Comparison of ENCODE assay signal across 8 cellular contexts in the genomic region with DNA sequence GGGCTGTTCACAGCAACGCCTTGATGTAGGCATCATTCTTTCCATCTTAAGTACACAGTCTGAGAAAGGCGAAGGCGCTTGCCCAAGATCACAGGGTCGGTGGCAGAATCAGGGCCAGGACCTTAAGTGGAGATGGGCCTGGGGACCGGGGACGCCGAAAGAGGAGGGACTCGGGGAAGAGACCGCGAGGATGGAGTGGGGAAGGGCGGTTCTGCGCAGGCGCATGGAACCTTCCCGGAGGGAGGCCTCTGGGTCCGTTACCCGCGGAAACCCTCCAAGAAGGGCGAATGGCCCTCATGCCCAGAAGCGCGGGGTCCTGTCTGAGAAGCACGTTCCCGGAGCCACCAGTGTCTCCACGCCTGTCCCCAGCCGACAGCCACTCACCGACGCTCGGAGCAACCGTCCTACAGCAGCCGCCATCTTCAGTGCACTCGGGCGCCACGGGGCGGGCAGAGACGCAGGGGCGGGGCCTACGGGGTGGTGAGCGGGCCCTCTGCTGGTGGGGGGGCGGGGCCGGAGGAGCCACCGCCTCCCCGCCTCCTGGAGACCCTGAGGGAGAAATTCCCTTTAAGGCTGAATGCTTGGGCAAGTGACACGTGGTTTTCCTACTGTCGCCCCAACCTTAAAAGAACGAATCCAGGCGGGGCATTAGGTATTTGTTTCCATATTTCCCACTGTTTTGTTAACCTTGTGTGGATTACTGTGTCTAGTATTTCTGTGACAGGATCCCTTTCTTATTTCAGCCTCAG. TPM values are rescaled to one million over a fixed set of nuclear protein-coding genes. Genes with fewer than 3 reads are reported as not detected.
A peak's percentile ranks its signal among the peaks of the same experiment; 100 is the strongest.
DNase-seq lines count a peak whose midpoint lies in the region; ATAC-seq, FAIRE-seq and TF ChIP-seq lines count a peak whose summit lies in the region.

A gene (minus strand): TSS at position 442 of the 749 bp plus-strand sequence. CDS start 22 bp downstream, at position 420.

- peaks cover 19 to 24% of the 10 kb centered on the region in 2 donors for H3K36me3 Mint-ChIP-seq in activated naive CD4-positive, alpha-beta T cell treated with anti-CD3 and anti-CD28 coated beads, Interleukin-2, amount 50 U/mL, for 72 hours
- H3K36me3 Mint-ChIP-seq in glutamatergic neuron (ENCODE audit: unreplicated experiment) = no peaks in the 10 kb centered on the region

- TF ChIP-seq CTCF in GM10248 (IDR thresholded peaks at IDR 0.05; ENCODE audit: control extremely low read depth, extremely low read depth, low read depth, missing control alignments) (no peak), glutamatergic neuron (IDR thresholded peaks at IDR 0.05; ENCODE audit: partially characterized antibody, unreplicated experiment) (no peak), pancreas (IDR thresholded peaks at IDR 0.05) (no peak), tibial artery (IDR thresholded peaks at IDR 0.05) (peak in 1 of 2 experiments; percentile 26)

- H3K4me1 Mint-ChIP-seq in glutamatergic neuron (ENCODE audit: low read depth, unreplicated experiment) = peaks cover 20% of the 10 kb centered on the region

- DNase-seq in GM10248 (ENCODE audit: extremely low spot score) (peak; percentile 91), NCI-H1092 (lab: John Stamatoyannopoulos, UW) (peak; percentile 81), glutamatergic neuron (peak; percentile 98), pancreas (peak; percentile 89 to 97 (median 93)), tibial artery (peak; percentile 96)
- DNase-seq in activated naive CD4-positive, alpha-beta T cell treated with anti-CD3 and anti-CD28 coated beads, Interleukin-2, amount 50 U/mL, for 72 hours (ENCODE audit: low spot score in 2 of 2) = peak; percentile 91 to 95

- H3K4me1 ChIP-seq in pancreas = peaks cover 0 to 3% (median 0%) of the 10 kb centered on the region in 3 donors
- peaks cover 0 to 24% (median 20%) of the 10 kb centered on the region in 4 donors for H3K4me1 ChIP-seq in tibial artery

- H3K9me3 Mint-ChIP-seq in activated naive CD4-positive, alpha-beta T cell treated with anti-CD3 and anti-CD28 coated beads, Interleukin-2, amount 50 U/mL, for 72 hours = no peaks in the 10 kb centered on the region
- peaks cover 13% of the 10 kb centered on the region for H3K9me3 Mint-ChIP-seq in glutamatergic neuron (ENCODE audit: unreplicated experiment)

- peaks cover 8% of the 10 kb centered on the region for H3K27me3 Mint-ChIP-seq in glutamatergic neuron (ENCODE audit: unreplicated experiment)

- FAIRE-seq in pancreas (lab: Jason Lieb, UNC) = no peak

- H3K27me3 ChIP-seq in pancreas (no peaks in the 10 kb centered on the region), tibial artery (no peaks in the 10 kb centered on the region)

- H3K4me3 Mint-ChIP-seq in glutamatergic neuron (ENCODE audit: unreplicated experiment) = peak within 1 kb of the TSS; percentile 98

- peak within 1 kb of the TSS; percentile 99 for H3K27ac Mint-ChIP-seq in activated naive CD4-positive, alpha-beta T cell treated with anti-CD3 and anti-CD28 coated beads, Interleukin-2, amount 50 U/mL, for 72 hours
- H3K27ac Mint-ChIP-seq in glutamatergic neuron (ENCODE audit: unreplicated experiment) = peak within 1 kb of the TSS; percentile 95

- H3K27ac ChIP-seq in pancreas (peak within 1 kb of the TSS; percentile 50 to 91 (median 62)), tibial artery (peak within 1 kb of the TSS; percentile 76 to 91)

- H3K4me3 ChIP-seq in pancreas (peak within 1 kb of the TSS; percentile 63 to 92 (median 88)), tibial artery (peak within 1 kb of the TSS; percentile 58 to 89)

- H3K36me3 ChIP-seq in pancreas = peaks cover 0 to 1% (median 0%) of the 10 kb centered on the region in 3 donors
- peaks cover 2 to 20% (median 18%) of the 10 kb centered on the region in 3 donors for H3K36me3 ChIP-seq in tibial artery

- POLR2A ChIA-PET in GM10248 (lab: Yijun Ruan, JAX) = interaction anchor here (0.7 kb wide), 1 partner anchor 96 kb away, joined by 7 read pairs; no protein-coding TSS in a partner anchor

- CTCF ChIA-PET in GM10248 (lab: Yijun Ruan, JAX) = interaction anchor here (1.0 to 2.8 kb wide), 2 partner anchors 11 to 17 kb away, joined by 4 to 9 read pairs; no protein-coding TSS in a partner anchor

- intact Hi-C loops in pancreas (cut with DNase I) = no loop called here
- intact Hi-C loops in tibial artery (cut with DNase I; ENCODE audit: low total_unique reads) = no loop called here

- ATAC-seq in HG02588 (IDR thresholded peaks at IDR 0.05; ENCODE audit: unreplicated experiment) (peak; percentile 89), SK-N-SH treated with all-trans-retinoic acid at 6 μM for 48 hours (peak; percentile 99), pancreas (peak; percentile 98 to 100 (median 99))
- ATAC-seq in activated naive CD4-positive, alpha-beta T cell treated with anti-CD3 and anti-CD28 coated beads, Interleukin-2, amount 50 U/mL, for 72 hours = peak; percentile 87 to 91

- 0 to 1% methylated on average over 37 to 45 of the region's 45 CpGs for WGBS in pancreas, 2 donors

- H3K9me3 ChIP-seq in pancreas = no peaks in the 10 kb centered on the region
- H3K9me3 ChIP-seq in tibial artery = no peaks in the 10 kb centered on the region

TF ChIP-seq in SK-N-SH treated with all-trans-retinoic acid at 6 μM for 48 hours, 23 proteins besides CTCF, POLR2A, EP300 and RAD21 (continues in another document):
- TF ChIP-seq ZNF565 (CRISPR knock-in tag; conservative IDR thresholded peaks at IDR 0.05; ENCODE audit: low read depth) = no peak
- TF ChIP-seq, protein P1, sequence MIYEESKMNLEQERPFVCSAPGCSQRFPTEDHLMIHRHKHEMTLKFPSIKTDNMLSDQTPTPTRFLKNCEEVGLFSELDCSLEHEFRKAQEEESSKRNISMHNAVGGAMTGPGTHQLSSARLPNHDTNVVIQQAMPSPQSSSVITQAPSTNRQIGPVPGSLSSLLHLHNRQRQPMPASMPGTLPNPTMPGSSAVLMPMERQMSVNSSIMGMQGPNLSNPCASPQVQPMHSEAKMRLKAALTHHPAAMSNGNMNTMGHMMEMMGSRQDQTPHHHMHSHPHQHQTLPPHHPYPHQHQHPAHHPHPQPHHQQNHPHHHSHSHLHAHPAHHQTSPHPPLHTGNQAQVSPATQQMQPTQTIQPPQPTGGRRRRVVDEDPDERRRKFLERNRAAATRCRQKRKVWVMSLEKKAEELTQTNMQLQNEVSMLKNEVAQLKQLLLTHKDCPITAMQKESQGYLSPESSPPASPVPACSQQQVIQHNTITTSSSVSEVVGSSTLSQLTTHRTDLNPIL (CRISPR knock-in tag; IDR thresholded peaks at IDR 0.05; ENCODE audit: low read depth) = no peak
- TF ChIP-seq GLIS3 (CRISPR knock-in tag; IDR thresholded peaks at IDR 0.05) = no peak
- no peak for TF ChIP-seq ZFP30 (CRISPR knock-in tag; IDR thresholded peaks at IDR 0.05)
- no peak for TF ChIP-seq ZNF70 (CRISPR knock-in tag; IDR thresholded peaks at IDR 0.05)
- TF ChIP-seq TCF4 (CRISPR knock-in tag; IDR thresholded peaks at IDR 0.05; ENCODE audit: borderline replicate concordance) = no peak
- TF ChIP-seq, protein P2, sequence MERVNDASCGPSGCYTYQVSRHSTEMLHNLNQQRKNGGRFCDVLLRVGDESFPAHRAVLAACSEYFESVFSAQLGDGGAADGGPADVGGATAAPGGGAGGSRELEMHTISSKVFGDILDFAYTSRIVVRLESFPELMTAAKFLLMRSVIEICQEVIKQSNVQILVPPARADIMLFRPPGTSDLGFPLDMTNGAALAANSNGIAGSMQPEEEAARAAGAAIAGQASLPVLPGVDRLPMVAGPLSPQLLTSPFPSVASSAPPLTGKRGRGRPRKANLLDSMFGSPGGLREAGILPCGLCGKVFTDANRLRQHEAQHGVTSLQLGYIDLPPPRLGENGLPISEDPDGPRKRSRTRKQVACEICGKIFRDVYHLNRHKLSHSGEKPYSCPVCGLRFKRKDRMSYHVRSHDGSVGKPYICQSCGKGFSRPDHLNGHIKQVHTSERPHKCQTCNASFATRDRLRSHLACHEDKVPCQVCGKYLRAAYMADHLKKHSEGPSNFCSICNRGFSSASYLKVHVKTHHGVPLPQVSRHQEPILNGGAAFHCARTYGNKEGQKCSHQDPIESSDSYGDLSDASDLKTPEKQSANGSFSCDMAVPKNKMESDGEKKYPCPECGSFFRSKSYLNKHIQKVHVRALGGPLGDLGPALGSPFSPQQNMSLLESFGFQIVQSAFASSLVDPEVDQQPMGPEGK (CRISPR knock-in tag; IDR thresholded peaks at IDR 0.05; ENCODE audit: borderline replicate concordance) = no peak
- TF ChIP-seq ESRRG (CRISPR knock-in tag; IDR thresholded peaks at IDR 0.05) = no peak
- TF ChIP-seq, protein P3, sequence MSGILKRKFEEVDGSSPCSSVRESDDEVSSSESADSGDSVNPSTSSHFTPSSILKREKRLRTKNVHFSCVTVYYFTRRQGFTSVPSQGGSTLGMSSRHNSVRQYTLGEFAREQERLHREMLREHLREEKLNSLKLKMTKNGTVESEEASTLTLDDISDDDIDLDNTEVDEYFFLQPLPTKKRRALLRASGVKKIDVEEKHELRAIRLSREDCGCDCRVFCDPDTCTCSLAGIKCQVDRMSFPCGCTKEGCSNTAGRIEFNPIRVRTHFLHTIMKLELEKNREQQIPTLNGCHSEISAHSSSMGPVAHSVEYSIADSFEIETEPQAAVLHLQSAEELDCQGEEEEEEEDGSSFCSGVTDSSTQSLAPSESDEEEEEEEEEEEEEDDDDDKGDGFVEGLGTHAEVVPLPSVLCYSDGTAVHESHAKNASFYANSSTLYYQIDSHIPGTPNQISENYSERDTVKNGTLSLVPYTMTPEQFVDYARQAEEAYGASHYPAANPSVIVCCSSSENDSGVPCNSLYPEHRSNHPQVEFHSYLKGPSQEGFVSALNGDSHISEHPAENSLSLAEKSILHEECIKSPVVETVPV (CRISPR knock-in tag; IDR thresholded peaks at IDR 0.05) = no peak
- TF ChIP-seq ISL1 (CRISPR knock-in tag; IDR thresholded peaks at IDR 0.05) = no peak
- TF ChIP-seq BACH2 (CRISPR knock-in tag; IDR thresholded peaks at IDR 0.05; ENCODE audit: borderline replicate concordance) = no peak
- TF ChIP-seq, protein P4, sequence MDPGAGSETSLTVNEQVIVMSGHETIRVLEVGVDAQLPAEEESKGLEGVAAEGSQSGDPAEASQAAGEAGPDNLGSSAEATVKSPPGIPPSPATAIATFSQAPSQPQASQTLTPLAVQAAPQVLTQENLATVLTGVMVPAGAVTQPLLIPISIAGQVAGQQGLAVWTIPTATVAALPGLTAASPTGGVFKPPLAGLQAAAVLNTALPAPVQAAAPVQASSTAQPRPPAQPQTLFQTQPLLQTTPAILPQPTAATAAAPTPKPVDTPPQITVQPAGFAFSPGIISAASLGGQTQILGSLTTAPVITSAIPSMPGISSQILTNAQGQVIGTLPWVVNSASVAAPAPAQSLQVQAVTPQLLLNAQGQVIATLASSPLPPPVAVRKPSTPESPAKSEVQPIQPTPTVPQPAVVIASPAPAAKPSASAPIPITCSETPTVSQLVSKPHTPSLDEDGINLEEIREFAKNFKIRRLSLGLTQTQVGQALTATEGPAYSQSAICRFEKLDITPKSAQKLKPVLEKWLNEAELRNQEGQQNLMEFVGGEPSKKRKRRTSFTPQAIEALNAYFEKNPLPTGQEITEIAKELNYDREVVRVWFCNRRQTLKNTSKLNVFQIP (CRISPR knock-in tag; IDR thresholded peaks at IDR 0.05; ENCODE audit: borderline replicate concordance, low read depth) = no peak

RNA-seq across cellular contexts. Expression of the gene that starts here (rescaled TPM):
- total RNA-seq in activated naive CD4-positive, alpha-beta T cell treated with anti-CD3 and anti-CD28 coated beads, Interleukin-2, amount 50 U/mL, for 72 hours = 100 to 1,000 TPM; 222 to 246 TPM
- 103 TPM for total RNA-seq in glutamatergic neuron (ENCODE audit: unreplicated experiment)
- total RNA-seq in pancreas = 10 to 100 TPM; 27.1 to 59.3 (median 42.4) TPM
- 10 to 100 TPM; 39.3 to 87.4 TPM for polyA plus RNA-seq in pancreas

Comparison
In these comparisons a context has a peak if more than half of its experiments do, and no peak if none do; other contexts are left out.
1. Peak in every context shown above with its lines: DNase-seq, ATAC-seq, H3K4me3 ChIP-seq and H3K27ac ChIP-seq.